Comparison of ENCODE assay signal across 9 cellular contexts in genomic region chr9:101504188-101504587, GRCh38.
"Had no signal": no experiment of that assay in that cellular context is flagged by ENCODE, and none has a peak within 500 bp of the region (broad histone marks: within the 10 kb centered on the region; RNA-seq: fewer than 3 reads in every experiment).

No MANE protein-coding gene starts in this region.

- H3K4me1 ChIP-seq: HAP-1 had no signal

- H3K27ac Mint-ChIP-seq: GM23338, H9, HFFc6 had no signal

- H3K9me3 Mint-ChIP-seq: GM23338, H9, HFFc6 had no signal

- H3K9me3 ChIP-seq: HAP-1 had no signal

- H3K4me1 Mint-ChIP-seq: GM23338 had no signal

- H3K9ac ChIP-seq: GM23248 had no signal

- ATAC-seq: GM23338, HCT116 had no signal

- H3K4me3 Mint-ChIP-seq: GM23338, H9, HFFc6 had no signal

- H3K36me3 ChIP-seq: HAP-1 had no signal

- H3K4me2 ChIP-seq: GM23338 had no signal

- H3K27ac ChIP-seq: GM23248 had no signal

- H2AFZ ChIP-seq: GM23248, GM23338 had no signal

- DNase-seq: GM23248, GOT3, H7, H9, HCEC 1CT, HFFc6 had no signal

- H3K4me3 ChIP-seq: GM23248, GM23338, HAP-1 had no signal
